Comparison of ENCODE assay signal across 12 cellular contexts in genomic region chr12:19847294-19848059, GRCh38.
A peak's percentile ranks its signal among the peaks of the same experiment; 100 is the strongest.
DNase-seq lines count a peak whose midpoint lies in the region; ATAC-seq and TF ChIP-seq lines count a peak whose summit lies in the region.
"Had no signal": no experiment of that assay in that cellular context is flagged by ENCODE, and none has a peak within 500 bp of the region (broad histone marks: within the 10 kb centered on the region; RNA-seq: fewer than 3 reads in every experiment).

No MANE protein-coding gene starts in this region.

- TF ChIP-seq RAD21 in SK-N-SH (IDR thresholded peaks at IDR 0.05; ENCODE audit: low read length), result no peak

- no peaks in the 10 kb centered on the region for H3K4me1 Mint-ChIP-seq in glutamatergic neuron (ENCODE audit: low read depth, unreplicated experiment)

- H3K9me2 ChIP-seq in GM23248 (ENCODE audit: insufficient read depth) (no peaks in the 10 kb centered on the region), SK-N-SH (no peaks in the 10 kb centered on the region)

- H3K9ac ChIP-seq in GM23248 (peak overlapping the region; percentile 9; the same call in 1 of the 2 replicates), SK-N-SH (no peak overlapping the region), smooth muscle cell (ENCODE audit: low read depth) (peak overlapping the region; percentile 67)

- no peak overlapping the region for H3K27ac Mint-ChIP-seq in glutamatergic neuron (ENCODE audit: unreplicated experiment)

- no peaks in the 10 kb centered on the region for H3K36me3 Mint-ChIP-seq in glutamatergic neuron (ENCODE audit: unreplicated experiment)

- no peak overlapping the region for H3K4me3 Mint-ChIP-seq in glutamatergic neuron (ENCODE audit: unreplicated experiment)
- H3K4me3 Mint-ChIP-seq: activated T-cell treated with anti-CD3 and anti-CD28 coated beads, Interleukin-2, amount 50 U/mL, for 4 hours had no signal

- POLR2A ChIA-PET in SK-N-SH (lab: Yijun Ruan, JAX), result no interaction called here

- H3F3A ChIP-seq in GM23248 (ENCODE audit: insufficient read depth), result peaks cover 12% of the 10 kb centered on the region
- peaks cover 5% of the 10 kb centered on the region for H3F3A ChIP-seq in SK-N-SH (replicated peaks; ENCODE audit: insufficient read depth)
- H3F3A ChIP-seq in smooth muscle cell (ENCODE audit: low read depth), result peaks cover 23% of the 10 kb centered on the region

- H3K36me3 ChIP-seq in GM23248 (ENCODE audit: low read depth) (no peaks in the 10 kb centered on the region), SK-N-SH (replicated peaks in 1 of 2; ENCODE audit: control insufficient read depth in 1 of 2, insufficient read depth in 2 of 2, low read length in 1 of 2) (no peaks in the 10 kb centered on the region), left ventricle myocardium inferior (peaks cover 3% of the 10 kb centered on the region), smooth muscle cell (ENCODE audit: low read depth) (no peaks in the 10 kb centered on the region)
- H3K36me3 ChIP-seq: MG63 had no signal

- H3K27me3 ChIP-seq in GM23248 (replicated peaks; ENCODE audit: insufficient read depth) (no peaks in the 10 kb centered on the region), SK-N-SH (ENCODE audit: insufficient read depth) (no peaks in the 10 kb centered on the region), left ventricle myocardium inferior (ENCODE audit: low read depth) (no peaks in the 10 kb centered on the region), smooth muscle cell (ENCODE audit: low read depth) (no peaks in the 10 kb centered on the region)
- H3K27me3 ChIP-seq: MG63 had no signal

- H3K9me3 ChIP-seq in GM23248 (ENCODE audit: low read depth) (no peaks in the 10 kb centered on the region), SK-N-SH (peaks cover 7% of the 10 kb centered on the region; the same call in 1 of the 2 replicates), left ventricle myocardium inferior (replicated peaks) (peaks cover 23% of the 10 kb centered on the region), smooth muscle cell (replicated peaks; ENCODE audit: low read depth) (no peaks in the 10 kb centered on the region)
- H3K9me3 ChIP-seq: MG63 had no signal

- H3K4me1 ChIP-seq in GM23248 (ENCODE audit: insufficient read depth) (peaks cover 20% of the 10 kb centered on the region), SK-N-SH (ENCODE audit: control insufficient read depth in 1 of 2, insufficient read depth in 2 of 2, low read depth in 1 of 2, low read length in 1 of 2) (peaks cover 0 to 6% of the 10 kb centered on the region in 2 experiments; a peak in 3 of 4 replicates), left ventricle myocardium inferior (peaks cover 28% of the 10 kb centered on the region), smooth muscle cell (ENCODE audit: low read depth) (peaks cover 5% of the 10 kb centered on the region)
- H3K4me1 ChIP-seq: psoas muscle had no signal

- in situ Hi-C loops in GM23248 (cut with MboI), result no loop called here

- H3K79me2 ChIP-seq in GM23248 (ENCODE audit: insufficient read depth) (no peaks in the 10 kb centered on the region), SK-N-SH (ENCODE audit: insufficient read depth) (no peaks in the 10 kb centered on the region), smooth muscle cell (ENCODE audit: low read depth) (no peaks in the 10 kb centered on the region)

- H2AFZ ChIP-seq in GM23248 (peak overlapping the region; percentile 74), SK-N-SH (ENCODE audit: low read depth) (peak overlapping the region; percentile 45; the same call in 1 of the 2 replicates), smooth muscle cell (ENCODE audit: low read depth) (peak overlapping the region; percentile 43)

- CTCF ChIA-PET in SK-N-SH (lab: Yijun Ruan, JAX), result no interaction called here

- 0 out of 4 replicates have a peak, but pooled peaks of 1 of the 2 experiments have one; percentile 28 for TF ChIP-seq EP300 in SK-N-SH (IDR thresholded peaks at IDR 0.05; ENCODE audit: borderline replicate concordance in 1 of 2, low read depth in 1 of 2, low read length in 1 of 2)

- no peaks in the 10 kb centered on the region for H3K27me3 Mint-ChIP-seq in glutamatergic neuron (ENCODE audit: unreplicated experiment)

- H3K4me2 ChIP-seq in GM23248 (ENCODE audit: unreplicated experiment) (peak overlapping the region; percentile 63), SK-N-SH (no peak overlapping the region), smooth muscle cell (peak overlapping the region; percentile 81)

- intact Hi-C loops in left ventricle myocardium inferior (cut with micrococcal nuclease), result no loop called here

- 21 to 23% methylated on average over 11 of the region's 11 CpGs for WGBS in GM23248 (ENCODE audit: low coverage in 1 of 2, low lambda C conversion rate in 2 of 2, missing lambda C conversion rate in 2 of 2), 2 experiments
- 75% methylated on average over 11 of the region's 11 CpGs for WGBS in SK-N-SH (ENCODE audit: low lambda C conversion rate)
- WGBS in smooth muscle cell (ENCODE audit: low lambda C conversion rate), result 4% methylated on average over 11 of the region's 11 CpGs

- 0 out of 2 replicates have a peak overlapping the region, but pooled peaks have one; percentile 10 for H3K4me3 ChIP-seq in GM23248
- H3K4me3 ChIP-seq in SK-N-SH (ENCODE audit: low read depth in 2 of 2, low read length in 1 of 2), result no peak overlapping the region
- peak overlapping the region; percentile 40 for H3K4me3 ChIP-seq in left ventricle myocardium inferior
- peak overlapping the region; percentile 18 for H3K4me3 ChIP-seq in smooth muscle cell
- H3K4me3 ChIP-seq: MG63, psoas muscle had no signal

- ATAC-seq in HG02763 (IDR thresholded peaks at IDR 0.05; ENCODE audit: unreplicated experiment) (no peak), HG03280 (IDR thresholded peaks at IDR 0.05; ENCODE audit: unreplicated experiment) (no peak)
- ATAC-seq: HCT116, psoas muscle had no signal

- no peaks in the 10 kb centered on the region for H3K9me3 Mint-ChIP-seq in glutamatergic neuron (ENCODE audit: unreplicated experiment)

- TF ChIP-seq CTCF in SK-N-SH (IDR thresholded peaks at IDR 0.05) (no peak), left ventricle myocardium inferior (IDR thresholded peaks at IDR 0.05; ENCODE audit: borderline replicate concordance) (no peak), smooth muscle cell (IDR thresholded peaks at IDR 0.05; ENCODE audit: borderline replicate concordance, insufficient read depth, poor library complexity, severe bottlenecking) (no peak), glutamatergic neuron (IDR thresholded peaks at IDR 0.05; ENCODE audit: partially characterized antibody, unreplicated experiment) (no peak)

- peak overlapping the region; percentile 35 for H3K27ac ChIP-seq in GM23248
- H3K27ac ChIP-seq in SK-N-SH (ENCODE audit: low read depth in 2 of 2, low read length in 1 of 2), result peak overlapping the region; percentile 21 to 87
- peak overlapping the region; percentile 92 for H3K27ac ChIP-seq in left ventricle myocardium inferior (replicated peaks)
- H3K27ac ChIP-seq in smooth muscle cell (ENCODE audit: low read depth), result peak overlapping the region; percentile 95
- H3K27ac ChIP-seq: psoas muscle had no signal

- DNase-seq in GM23248 (peak; percentile 19), SK-N-SH (no peak), left ventricle myocardium inferior (peak; percentile 24), smooth muscle cell (lab: John Stamatoyannopoulos, UW; ENCODE audit: unreplicated experiment) (no peak), germinal center (ENCODE audit: low spot score) (no peak), glutamatergic neuron (no peak)
- DNase-seq: activated T-cell treated with anti-CD3 and anti-CD28 coated beads, Interleukin-2, amount 50 U/mL, for 4 hours; MG63; psoas muscle had no signal

- no peaks in the 10 kb centered on the region for H4K20me1 ChIP-seq in GM23248 (ENCODE audit: insufficient read depth)
- no peaks in the 10 kb centered on the region for H4K20me1 ChIP-seq in SK-N-SH (ENCODE audit: insufficient read depth)
- no peaks in the 10 kb centered on the region for H4K20me1 ChIP-seq in smooth muscle cell (ENCODE audit: low read depth)

TF ChIP-seq in SK-N-SH, 30 proteins besides CTCF, POLR2A, EP300 and RAD21 (continues in another document):
- TF ChIP-seq, protein P1, sequence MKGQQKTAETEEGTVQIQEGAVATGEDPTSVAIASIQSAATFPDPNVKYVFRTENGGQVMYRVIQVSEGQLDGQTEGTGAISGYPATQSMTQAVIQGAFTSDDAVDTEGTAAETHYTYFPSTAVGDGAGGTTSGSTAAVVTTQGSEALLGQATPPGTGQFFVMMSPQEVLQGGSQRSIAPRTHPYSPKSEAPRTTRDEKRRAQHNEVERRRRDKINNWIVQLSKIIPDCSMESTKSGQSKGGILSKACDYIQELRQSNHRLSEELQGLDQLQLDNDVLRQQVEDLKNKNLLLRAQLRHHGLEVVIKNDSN (IDR thresholded peaks at IDR 0.05; ENCODE audit: borderline replicate concordance, low read depth), result no peak
- TF ChIP-seq FOXJ3 (CRISPR knock-in tag; IDR thresholded peaks at IDR 0.05), result no peak
- TF ChIP-seq, protein P2, sequence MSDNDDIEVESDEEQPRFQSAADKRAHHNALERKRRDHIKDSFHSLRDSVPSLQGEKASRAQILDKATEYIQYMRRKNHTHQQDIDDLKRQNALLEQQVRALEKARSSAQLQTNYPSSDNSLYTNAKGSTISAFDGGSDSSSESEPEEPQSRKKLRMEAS (IDR thresholded peaks at IDR 0.05; ENCODE audit: low read depth), result no peak
- TF ChIP-seq TCF12 (IDR thresholded peaks at IDR 0.05), result no peak; the same call in 1 of the 2 replicates
- TF ChIP-seq USF2 (IDR thresholded peaks at IDR 0.05; ENCODE audit: borderline replicate concordance, low read depth, low read length), result no peak
- no peak for TF ChIP-seq RCOR1 (IDR thresholded peaks at IDR 0.05; ENCODE audit: low read length)
- no peak for TF ChIP-seq ELF1 (IDR thresholded peaks at IDR 0.05)
- no peak for TF ChIP-seq NFIC (IDR thresholded peaks at IDR 0.05; ENCODE audit: borderline replicate concordance)
- no peak for TF ChIP-seq RXRA (IDR thresholded peaks at IDR 0.05; ENCODE audit: borderline replicate concordance, low read depth)

Comparison
In these comparisons a context has a peak if more than half of its experiments do, and no peak if none do; other contexts are left out.
1. DNase-seq: peak in GM23248 (single experiment) and left ventricle myocardium inferior (single experiment); none in SK-N-SH (single experiment), smooth muscle cell (single experiment), germinal center (single experiment) and glutamatergic neuron (single experiment).
2. H3K27ac ChIP-seq: peak in every context shown above with its lines; median percentile 95 in smooth muscle cell; 92 in left ventricle myocardium inferior; 54 in SK-N-SH; 35 in GM23248.
3. H3K4me3 ChIP-seq: peak in GM23248 (single experiment), left ventricle myocardium inferior (single experiment) and smooth muscle cell (single experiment); none in SK-N-SH (0 of 2).
4. Peak in every context shown above with its lines, with median percentiles within 50 percentile points of each other: H2AFZ ChIP-seq.